ENCODE assay signal across 32 cellular contexts in the genomic region with DNA sequence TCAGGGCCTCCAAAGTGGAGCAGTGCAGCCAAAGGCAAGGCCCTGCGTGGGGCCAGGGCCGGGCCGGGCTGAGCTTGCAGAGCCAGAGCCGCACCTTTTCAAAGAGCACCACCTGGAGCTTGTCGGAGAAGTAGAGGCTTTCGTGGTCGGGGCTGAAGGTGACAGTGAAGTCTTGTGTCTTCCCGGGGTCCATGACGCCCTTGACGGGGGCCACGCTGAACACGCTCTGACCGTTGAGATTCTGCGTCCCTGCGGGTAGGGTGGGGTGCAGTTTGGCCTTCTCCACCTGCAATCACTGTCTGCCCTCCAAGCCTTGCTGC. TPM values are rescaled to one million over a fixed set of nuclear protein-coding genes. Genes with fewer than 3 reads are reported as not detected.
"Had no signal": no experiment of that assay in that cellular context is flagged by ENCODE, and none has a peak within 500 bp of the region (broad histone marks: within the 10 kb centered on the region; RNA-seq: fewer than 3 reads in every experiment).

No MANE protein-coding gene starts in this region.

- H3K9me3 ChIP-seq: lower lobe of right lung, sigmoid colon, stomach, tibial artery had no signal

- H3K27ac Mint-ChIP-seq: activated CD4-positive, alpha-beta memory T cell treated with anti-CD3 and anti-CD28 coated beads, Interleukin-2, amount 10 ng/mL, durations not matched to agents 7 days and 5 days; activated CD4-positive, alpha-beta T cell treated with anti-CD3 and anti-CD28 coated beads, Interleukin-2, amount 10 ng/mL, durations not matched to agents 7 days and 5 days; activated T-cell treated with anti-CD3 and anti-CD28 coated beads, Interleukin-2, amount 50 U/mL, for 24 hours; dendritic cell treated with granulocyte-macrophage colony-stimulating factor and Interleukin-4, amounts not matched to agents 40 ng/mL and 50 ng/mL, for 4 days; stimulated activated memory B cell treated with anti-CD40 and anti-IgM and Interleukin-4, amounts not matched to agents 10 μg/mL and 1 μg/mL and 100 μg/mL, for 72 hours; WTC11 had no signal

- H3K27me3 ChIP-seq: sigmoid colon had no signal

- H3K4me1 Mint-ChIP-seq: stimulated activated memory B cell treated with anti-CD40 and anti-IgM and Interleukin-4, amounts not matched to agents 10 μg/mL and 1 μg/mL and 100 μg/mL, for 72 hours; WTC11 had no signal

- H3K9me3 Mint-ChIP-seq: activated CD4-positive, alpha-beta memory T cell treated with anti-CD3 and anti-CD28 coated beads, Interleukin-2, amount 10 ng/mL, durations not matched to agents 7 days and 5 days; activated CD4-positive, alpha-beta T cell treated with anti-CD3 and anti-CD28 coated beads, Interleukin-2, amount 10 ng/mL, durations not matched to agents 7 days and 5 days; activated T-cell treated with anti-CD3 and anti-CD28 coated beads, Interleukin-2, amount 50 U/mL, for 24 hours; dendritic cell treated with granulocyte-macrophage colony-stimulating factor and Interleukin-4, amounts not matched to agents 40 ng/mL and 50 ng/mL, for 4 days; naive thymus-derived CD8-positive, alpha-beta T cell; neural crest cell; stimulated activated memory B cell treated with anti-CD40 and anti-IgM and Interleukin-4, amounts not matched to agents 10 μg/mL and 1 μg/mL and 100 μg/mL, for 72 hours had no signal

- DNase-seq: activated CD4-positive, alpha-beta memory T cell treated with anti-CD3 and anti-CD28 coated beads, Interleukin-2, amount 10 ng/mL, durations not matched to agents 7 days and 5 days; activated CD4-positive, alpha-beta T cell treated with anti-CD3 and anti-CD28 coated beads for 1 hour; activated CD4-positive, alpha-beta T cell treated with anti-CD3 and anti-CD28 coated beads, Interleukin-2, amount 10 ng/mL, durations not matched to agents 7 days and 5 days; activated CD8-positive, alpha-beta memory T cell treated with anti-CD3 and anti-CD28 coated beads, Interleukin-2, amount 50 U/mL, for 48 hours; activated gamma-delta T cell; activated naive CD4-positive, alpha-beta T cell treated with anti-CD3 and anti-CD28 coated beads, Interleukin-2, amount 50 U/mL, for 16 hours; activated T-cell treated with anti-CD3 and anti-CD28 coated beads, Interleukin-2, amount 50 U/mL, for 24 hours; amniotic stem cell; caudate nucleus; effector CD8-positive, alpha-beta T cell; hippocampal formation; mesenchymal stem cell; naive thymus-derived CD8-positive, alpha-beta T cell; sigmoid colon; stimulated activated CD4-positive, alpha-beta T cell treated with anti-CD3 and anti-CD28 coated beads, Interleukin-1b, Interleukin-23, amount 100 ng/mL, for 48 hours; stimulated activated CD4-positive, alpha-beta T cell treated with anti-CD3 and anti-CD28 coated beads, Interleukin-4, amount 100 ng/mL, for 4 hours; stimulated activated CD8-positive, alpha-beta memory T cell treated with anti-CD3 and anti-CD28 coated beads, Interleukin-4, amount 100 ng/mL, for 48 hours; stomach; T-helper 2 cell; tibial artery had no signal

- H3K4me3 ChIP-seq: lower lobe of right lung, sigmoid colon, smooth muscle cell, stomach, tibial artery had no signal

- H3K4me3 Mint-ChIP-seq: activated CD4-positive, alpha-beta memory T cell treated with anti-CD3 and anti-CD28 coated beads, Interleukin-2, amount 10 ng/mL, durations not matched to agents 7 days and 5 days; activated CD4-positive, alpha-beta T cell treated with anti-CD3 and anti-CD28 coated beads, Interleukin-2, amount 10 ng/mL, durations not matched to agents 7 days and 5 days; activated T-cell treated with anti-CD3 and anti-CD28 coated beads, Interleukin-2, amount 50 U/mL, for 24 hours; dendritic cell treated with granulocyte-macrophage colony-stimulating factor and Interleukin-4, amounts not matched to agents 40 ng/mL and 50 ng/mL, for 4 days; naive thymus-derived CD8-positive, alpha-beta T cell; neural crest cell; stimulated activated memory B cell treated with anti-CD40 and anti-IgM and Interleukin-4, amounts not matched to agents 10 μg/mL and 1 μg/mL and 100 μg/mL, for 72 hours; WTC11 had no signal

- H3K27me3 Mint-ChIP-seq: activated CD4-positive, alpha-beta memory T cell treated with anti-CD3 and anti-CD28 coated beads, Interleukin-2, amount 10 ng/mL, durations not matched to agents 7 days and 5 days; activated CD4-positive, alpha-beta T cell treated with anti-CD3 and anti-CD28 coated beads, Interleukin-2, amount 10 ng/mL, durations not matched to agents 7 days and 5 days; activated T-cell treated with anti-CD3 and anti-CD28 coated beads, Interleukin-2, amount 50 U/mL, for 24 hours; naive thymus-derived CD8-positive, alpha-beta T cell had no signal

- H3K4me2 ChIP-seq: smooth muscle cell had no signal

- H3K36me3 ChIP-seq: lower lobe of right lung, sigmoid colon, stomach, tibial artery had no signal

- H3K36me3 Mint-ChIP-seq: naive thymus-derived CD8-positive, alpha-beta T cell; stimulated activated memory B cell treated with anti-CD40 and anti-IgM and Interleukin-4, amounts not matched to agents 10 μg/mL and 1 μg/mL and 100 μg/mL, for 72 hours; WTC11 had no signal

- ATAC-seq: lower lobe of right lung; naive thymus-derived CD8-positive, alpha-beta T cell; stimulated activated memory B cell treated with anti-CD40 and anti-IgM and Interleukin-4, amounts not matched to agents 10 μg/mL and 1 μg/mL and 100 μg/mL, for 72 hours; WTC11 had no signal

- H3K27ac ChIP-seq: epithelial cell of prostate, lower lobe of right lung, sigmoid colon, stomach, tibial artery had no signal

- FAIRE-seq: endometrium, frontal cortex, keratinocyte had no signal

RNA-seq across cellular contexts. Expression of a gene that starts 4.6 kb away (rescaled TPM):
- total RNA-seq: activated CD4-positive, alpha-beta memory T cell treated with anti-CD3 and anti-CD28 coated beads, Interleukin-2, amount 10 ng/mL, durations not matched to agents 7 days and 5 days; activated CD4-positive, alpha-beta T cell treated with anti-CD3 and anti-CD28 coated beads, Interleukin-2, amount 10 ng/mL, durations not matched to agents 7 days and 5 days; ureter had no signal

RNA-seq across cellular contexts. Expression of a gene that starts 8.6 kb away (rescaled TPM):
- total RNA-seq: frontal cortex, lower lobe of right lung, omental fat pad, stomach had no signal
- polyA plus RNA-seq: naive thymus-derived CD8-positive, alpha-beta T cell had no signal
